ENCODE assay signal across 15 cellular contexts in genomic region chr4:152052431-152053057, GRCh38.
DNase-seq lines count a peak whose midpoint lies in the region; ATAC-seq, FAIRE-seq and TF ChIP-seq lines count a peak whose summit lies in the region.
"Had no signal": no experiment of that assay in that cellular context is flagged by ENCODE, and none has a peak within 500 bp of the region (broad histone marks: within the 10 kb centered on the region; RNA-seq: fewer than 3 reads in every experiment).

No MANE protein-coding gene starts in this region.

- in situ Hi-C loops in transverse colon (cut with MboI; ENCODE audit: low pct_ligation_motif_present in 1 of 4, low pct_unique_long_range_greater_than_20kb in 1 of 4, low sequenced_read_pairs in 3 of 4), result no loop called here
- in situ Hi-C loops in mammary epithelial cell (cut with MboI; ENCODE audit: low sequenced_read_pairs in 2 of 2), result no loop called here

- H3K9ac ChIP-seq in kidney (ENCODE audit: low read length in 2 of 2) (no peak overlapping the region), mammary epithelial cell (ENCODE audit: insufficient read depth, low read length) (no peak overlapping the region)

- no peak for FAIRE-seq in kidney (lab: Jason Lieb, UNC)
- FAIRE-seq: endothelial cell of umbilical vein had no signal

- no peaks in the 10 kb centered on the region for H3K36me3 ChIP-seq in kidney (ENCODE audit: control insufficient read depth in 1 of 2, insufficient read depth in 2 of 2, low read length in 2 of 2)
- H3K36me3 ChIP-seq in transverse colon, result no peaks in the 10 kb centered on the region
- no peaks in the 10 kb centered on the region for H3K36me3 ChIP-seq in mammary epithelial cell (ENCODE audit: insufficient read depth, low read length)

- DNase-seq in GM03348 (ENCODE audit: low spot score), result peak; percentile 24
- peak; percentile 79 for DNase-seq in SIG-M5 treated with dmso at 0.1 percent for 504 hours (lab: John Stamatoyannopoulos, UW; ENCODE audit: unreplicated experiment)
- peak; percentile 79 for DNase-seq in fibroblast of the aortic adventitia (ENCODE audit: low read depth)
- DNase-seq in kidney, result no peak
- no peak for DNase-seq in transverse colon
- DNase-seq in mammary epithelial cell, result no peak
- DNase-seq: activated B cell treated with CpG ODN at 0.5 μM for 24 hours; activated T-cell treated with anti-CD3 and anti-CD28 coated beads, Interleukin-2, amount 50 U/mL, for 24 hours; hippocampal formation; NCI-H1105; NCI-H69; substantia nigra had no signal

- dilution Hi-C loops in mammary epithelial cell (cut with HindIII; ENCODE audit: low sequenced_read_pairs), result no loop called here

- no peaks in the 10 kb centered on the region for H4K20me1 ChIP-seq in mammary epithelial cell (ENCODE audit: insufficient read depth, low read length)

- no peak for TF ChIP-seq EP300 in transverse colon (IDR thresholded peaks at IDR 0.05; ENCODE audit: low read depth)

- WGBS in transverse colon (ENCODE audit: low coverage in 1 of 2), 2 donors, result 27 to 43% methylated on average over 4 of the region's 4 CpGs
- WGBS in mammary epithelial cell (ENCODE audit: low coverage, missing lambda C conversion rate), result 78% methylated on average over 4 of the region's 4 CpGs

- H3K4me2 ChIP-seq in mammary epithelial cell (ENCODE audit: insufficient read depth, low read depth, low read length), result no peak overlapping the region

- H3K4me3 ChIP-seq in fibroblast of the aortic adventitia (ENCODE audit: low read depth, low read length) (no peak overlapping the region), kidney (ENCODE audit: low read length in 2 of 2) (no peak overlapping the region), transverse colon (no peak overlapping the region), mammary epithelial cell (replicated peaks in 1 of 3; ENCODE audit: insufficient read depth in 1 of 3, low read depth in 2 of 3, low read length in 3 of 3) (no peak overlapping the region)

- intact Hi-C loops in kidney (cut with DNase I) (no loop called here), transverse colon (cut with DNase I; ENCODE audit: low total_unique reads) (no loop called here), mammary epithelial cell (cut with micrococcal nuclease) (no loop called here)

- no TSS peak for BruUV-seq in mammary epithelial cell (replicated peaks; lab: Mats Ljungman, UMichigan)

- no peak overlapping the region for H2AFZ ChIP-seq in mammary epithelial cell (ENCODE audit: low read depth, low read length)

- no peak for TF ChIP-seq POLR2A in transverse colon (IDR thresholded peaks at IDR 0.05)

- ATAC-seq in HG03103 (IDR thresholded peaks at IDR 0.05; ENCODE audit: low read depth, unreplicated experiment), result peak; percentile 60
- no peak for ATAC-seq in GM19395 (IDR thresholded peaks at IDR 0.05; ENCODE audit: unreplicated experiment)

- H3K27ac ChIP-seq in kidney (ENCODE audit: low read depth in 2 of 2, low read length in 2 of 2) (no peak overlapping the region), transverse colon (no peak overlapping the region), mammary epithelial cell (ENCODE audit: insufficient read depth, low read depth, low read length) (no peak overlapping the region)

- CTCF ChIA-PET in mammary epithelial cell (lab: Charles Lee; ENCODE audit: low non-redundant PET), result no interaction called here

- TF ChIP-seq CTCF in fibroblast of the aortic adventitia (IDR thresholded peaks at IDR 0.05; ENCODE audit: insufficient read depth, low read length) (no peak), kidney (IDR thresholded peaks at IDR 0.05; ENCODE audit: borderline replicate concordance, extremely low read depth, insufficient read depth) (no peak), transverse colon (IDR thresholded peaks at IDR 0.05) (no peak), mammary epithelial cell (conservative IDR thresholded peaks at IDR 0.05 in 1 of 2, IDR thresholded peaks at IDR 0.05 in 1 of 2; ENCODE audit: extremely low read depth in 1 of 2, insufficient read depth in 1 of 2, low read depth in 1 of 2, low read length in 2 of 2) (no peak)

- H3K27me3 ChIP-seq in transverse colon (no peaks in the 10 kb centered on the region), mammary epithelial cell (ENCODE audit: insufficient read depth, low read length) (no peaks in the 10 kb centered on the region)

- H3K4me1 ChIP-seq in kidney (ENCODE audit: control insufficient read depth in 1 of 2, insufficient read depth in 1 of 2, low read depth in 1 of 2, low read length in 2 of 2) (no peaks in the 10 kb centered on the region), transverse colon (no peaks in the 10 kb centered on the region), mammary epithelial cell (ENCODE audit: insufficient read depth, low read length) (no peaks in the 10 kb centered on the region)

- H3K79me2 ChIP-seq in mammary epithelial cell (ENCODE audit: insufficient read depth, low read length), result no peaks in the 10 kb centered on the region

- H3K9me3 ChIP-seq in kidney (ENCODE audit: control insufficient read depth in 1 of 2, low read length in 2 of 2) (no peaks in the 10 kb centered on the region), transverse colon (peaks cover 7 to 8% of the 10 kb centered on the region in 2 donors), mammary epithelial cell (replicated peaks; ENCODE audit: insufficient read depth, low read length) (no peaks in the 10 kb centered on the region)

Comparison
In these comparisons a context has a peak if more than half of its experiments do, and no peak if none do; other contexts are left out.
1. DNase-seq: peak in GM03348 (single experiment), SIG-M5 treated with dmso at 0.1 percent for 504 hours (single experiment) and fibroblast of the aortic adventitia (single experiment); none in kidney (single experiment), transverse colon (single experiment) and mammary epithelial cell (single experiment).